24 cellular contexts compared by ENCODE assay signal in genomic region chr2:76316691-76317090, GRCh38.
"Had no signal": no experiment of that assay in that cellular context is flagged by ENCODE, and none has a peak within 500 bp of the region (broad histone marks: within the 10 kb centered on the region; RNA-seq: fewer than 3 reads in every experiment).

No MANE protein-coding gene starts in this region.

- H3K9me3 ChIP-seq: left lung, transverse colon, uterus had no signal

- ATAC-seq: foreskin keratinocyte; left lung; natural killer cell; sciatic nerve; stimulated activated memory B cell treated with anti-CD40 and anti-IgM and Interleukin-4, amounts not matched to agents 10 μg/mL and 1 μg/mL and 100 μg/mL, for 72 hours had no signal

- H3K27me3 Mint-ChIP-seq: activated B cell treated with CpG ODN at 0.5 μM for 24 hours; activated naive CD8-positive, alpha-beta T cell treated with anti-CD3 and anti-CD28 coated beads for 36 hours; stimulated activated memory B cell treated with anti-CD40 and anti-IgM and Interleukin-4, amounts not matched to agents 10 μg/mL and 1 μg/mL and 100 μg/mL, for 72 hours had no signal

- H3K27ac Mint-ChIP-seq: activated B cell treated with CpG ODN at 0.5 μM for 24 hours; activated naive CD8-positive, alpha-beta T cell treated with anti-CD3 and anti-CD28 coated beads for 36 hours; immature natural killer cell; mesothelial cell of epicardium; natural killer cell; stimulated activated memory B cell treated with anti-CD40 and anti-IgM and Interleukin-4, amounts not matched to agents 10 μg/mL and 1 μg/mL and 100 μg/mL, for 72 hours had no signal

- H3K36me3 ChIP-seq: left lung, transverse colon, uterus had no signal

- DNase-seq: activated B cell treated with CpG ODN at 0.5 μM for 24 hours; activated CD4-positive, alpha-beta T cell treated with anti-CD3 and anti-CD28 coated beads for 4 hours; activated CD4-positive, alpha-beta T cell treated with anti-CD3 and anti-CD28 coated beads, Interleukin-2, amount 50 U/mL, for 48 hours; activated CD8-positive, alpha-beta memory T cell treated with anti-CD3 and anti-CD28 coated beads, Interleukin-2, amount 50 U/mL, for 48 hours; activated naive CD4-positive, alpha-beta T cell treated with Interleukin-2 at 50 U/mL for 16 hours; activated naive CD8-positive, alpha-beta T cell treated with anti-CD3 and anti-CD28 coated beads for 36 hours; activated T-cell treated with anti-CD3 and anti-CD28 coated beads, Interleukin-2, amount 50 U/mL, for 48 hours; central memory CD4-positive, alpha-beta T cell; dermis blood vessel endothelial cell; effector memory CD4-positive, alpha-beta T cell; foreskin keratinocyte; immature natural killer cell; kidney glomerular epithelial cell; left lung; natural killer cell; stimulated activated CD4-positive, alpha-beta T cell treated with anti-CD3 and anti-CD28 coated beads, Interleukin-15, amount 100 ng/mL, for 24 hours; transverse colon; uterus had no signal

- H3K4me1 ChIP-seq: foreskin keratinocyte, left lung, transverse colon, uterus had no signal

- H3K4me2 ChIP-seq: hepatocyte, smooth muscle cell had no signal

- H3K79me2 ChIP-seq: hepatocyte had no signal

- H3K4me3 ChIP-seq: hepatocyte, left lung, lung, smooth muscle cell, transverse colon, uterus had no signal

- H3K27me3 ChIP-seq: foreskin keratinocyte, hepatocyte, left lung, transverse colon, uterus had no signal

- H3K4me1 Mint-ChIP-seq: activated B cell treated with CpG ODN at 0.5 μM for 24 hours; activated naive CD8-positive, alpha-beta T cell treated with anti-CD3 and anti-CD28 coated beads for 36 hours; immature natural killer cell; natural killer cell; stimulated activated memory B cell treated with anti-CD40 and anti-IgM and Interleukin-4, amounts not matched to agents 10 μg/mL and 1 μg/mL and 100 μg/mL, for 72 hours had no signal

- H3K27ac ChIP-seq: foreskin keratinocyte, hepatocyte, left lung, transverse colon, uterus had no signal

- H3K4me3 Mint-ChIP-seq: activated B cell treated with CpG ODN at 0.5 μM for 24 hours; activated naive CD8-positive, alpha-beta T cell treated with anti-CD3 and anti-CD28 coated beads for 36 hours; immature natural killer cell; mesothelial cell of epicardium; natural killer cell; stimulated activated memory B cell treated with anti-CD40 and anti-IgM and Interleukin-4, amounts not matched to agents 10 μg/mL and 1 μg/mL and 100 μg/mL, for 72 hours had no signal

- H3K36me3 Mint-ChIP-seq: activated naive CD8-positive, alpha-beta T cell treated with anti-CD3 and anti-CD28 coated beads for 36 hours; mesothelial cell of epicardium; natural killer cell; stimulated activated memory B cell treated with anti-CD40 and anti-IgM and Interleukin-4, amounts not matched to agents 10 μg/mL and 1 μg/mL and 100 μg/mL, for 72 hours had no signal

- H2AFZ ChIP-seq: hepatocyte had no signal
